Comparison of ENCODE assay signal across 35 cellular contexts in genomic region chr1:75970631-75971030, GRCh38. TPM values are rescaled to one million over a fixed set of nuclear protein-coding genes. Genes with fewer than 3 reads are reported as not detected.
"Had no signal": no experiment of that assay in that cellular context is flagged by ENCODE, and none has a peak within 500 bp of the region (broad histone marks: within the 10 kb centered on the region; RNA-seq: fewer than 3 reads in every experiment).

No MANE protein-coding gene starts in this region.

- H3K27me3 ChIP-seq: adrenal gland, body of pancreas, breast epithelium had no signal

- H3K4me2 ChIP-seq: KMS-11, PC-9 had no signal

- H3K4me3 ChIP-seq: adrenal gland, body of pancreas, breast epithelium, PC-9 had no signal

- H3K27ac ChIP-seq: adrenal gland, body of pancreas, breast epithelium, KMS-11, PC-9, RWPE1 had no signal

- H3K9me3 ChIP-seq: adrenal gland, body of pancreas, breast epithelium had no signal

- H3K9ac ChIP-seq: KMS-11 had no signal

- DNase-seq: activated CD4-positive, alpha-beta memory T cell treated with anti-CD3 and anti-CD28 coated beads for 36 hours; activated CD4-positive, alpha-beta T cell treated with anti-CD3 and anti-CD28 coated beads for 4 hours; activated CD4-positive, alpha-beta T cell treated with anti-CD3 and anti-CD28 coated beads, Interleukin-2, amount 50 U/mL, for 1 hour; activated CD4-positive, CD25-positive, alpha-beta regulatory T cell treated with anti-CD3 and anti-CD28 coated beads, Interleukin-2, amount 50 U/mL, for 72 hours; activated CD8-positive, alpha-beta memory T cell treated with anti-CD3 and anti-CD28 coated beads, Interleukin-2, amount 50 U/mL, for 4 hours; activated gamma-delta T cell treated with Interleukin-2 at 50 U/mL for 16 hours; activated naive CD4-positive, alpha-beta T cell treated with anti-CD3 and anti-CD28 coated beads for 36 hours; activated T-cell treated with anti-CD3 and anti-CD28 coated beads for 4 hours; activated T-cell treated with anti-CD3 and anti-CD28 coated beads, Interleukin-2, amount 50 U/mL, for 4 hours; adrenal gland; body of pancreas; caudate nucleus; cerebellar nuclear complex; NCI-H1092 treated with DMSO at 0.1 percent for 48 hours; NCI-H1417; NCI-H146; NCI-H187; NCI-H2029 treated with DMSO at 0.1 percent for 48 hours; NCI-H2107; NCI-H2171; NCI-H510A; NCI-H526; NCI-H748 treated with DMSO at 0.1 percent for 48 hours; PC-9; Right ventricle myocardium superior had no signal

- H3K4me1 ChIP-seq: adrenal gland, body of pancreas, breast epithelium had no signal

- FAIRE-seq: astrocyte, RCC 7860 had no signal

- ATAC-seq: activated naive CD4-positive, alpha-beta T cell treated with anti-CD3 and anti-CD28 coated beads, Interleukin-2, amount 50 U/mL, for 72 hours; activated T-cell treated with anti-CD3 and anti-CD28 coated beads, Interleukin-2, amount 50 U/mL, for 4 hours; body of pancreas; WTC11 had no signal

- H3K36me3 ChIP-seq: adrenal gland, breast epithelium had no signal

RNA-seq across cellular contexts. Expression of gene ASB17, which starts 38.4 kb away (rescaled TPM):
- total RNA-seq: activated CD4-positive, alpha-beta memory T cell treated with anti-CD3 and anti-CD28 coated beads for 36 hours; activated naive CD4-positive, alpha-beta T cell treated with anti-CD3 and anti-CD28 coated beads for 36 hours; activated naive CD4-positive, alpha-beta T cell treated with anti-CD3 and anti-CD28 coated beads, Interleukin-2, amount 50 U/mL, for 72 hours; activated T-cell treated with anti-CD3 and anti-CD28 coated beads, Interleukin-2, amount 50 U/mL, for 4 hours; activated T-helper 1 cell treated with anti-CD3 and anti-CD28 coated beads, Interleukin-12 subunit alpha, Interleukin-12 subunit beta, Interleukin-2, Interleukin-4 antibody, amounts not matched to agents 30 ng/mL and 10 ng/mL and 1 ng/mL, durations not matched to agents 14 hours and 24 hours and 36 hours; adrenal gland; astrocyte; body of pancreas; breast epithelium; LHCN-M2; OCI-LY7; PC-9; Right ventricle myocardium superior; WTC11 had no signal
- polyA plus RNA-seq: adrenal gland had no signal
